Comparison of ENCODE assay signal across 1 cellular context in the genomic region with DNA sequence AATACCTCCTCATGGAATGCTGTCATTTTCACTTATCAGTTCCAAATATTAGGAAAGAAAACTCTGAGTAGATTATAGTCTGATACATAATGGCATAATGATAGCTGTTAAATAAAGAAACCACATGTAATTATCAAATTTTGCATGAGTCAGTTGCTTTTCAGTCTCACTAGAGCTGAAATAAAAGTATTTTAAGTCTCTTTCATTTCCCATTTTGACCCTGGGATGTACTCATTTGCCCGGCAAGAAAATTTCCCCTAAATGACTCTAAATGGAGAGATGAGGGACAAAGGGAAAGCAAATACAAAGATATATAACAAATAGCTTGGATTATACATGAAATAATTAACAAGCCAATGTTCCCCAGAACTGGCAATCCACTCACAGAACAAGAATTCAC.
TF ChIP-seq lines count a peak whose summit lies in the region.

No MANE protein-coding gene starts in this region.

TF ChIP-seq in GM12878, 131 proteins besides CTCF, POLR2A, EP300 and RAD21:
- TF ChIP-seq, protein P1, sequence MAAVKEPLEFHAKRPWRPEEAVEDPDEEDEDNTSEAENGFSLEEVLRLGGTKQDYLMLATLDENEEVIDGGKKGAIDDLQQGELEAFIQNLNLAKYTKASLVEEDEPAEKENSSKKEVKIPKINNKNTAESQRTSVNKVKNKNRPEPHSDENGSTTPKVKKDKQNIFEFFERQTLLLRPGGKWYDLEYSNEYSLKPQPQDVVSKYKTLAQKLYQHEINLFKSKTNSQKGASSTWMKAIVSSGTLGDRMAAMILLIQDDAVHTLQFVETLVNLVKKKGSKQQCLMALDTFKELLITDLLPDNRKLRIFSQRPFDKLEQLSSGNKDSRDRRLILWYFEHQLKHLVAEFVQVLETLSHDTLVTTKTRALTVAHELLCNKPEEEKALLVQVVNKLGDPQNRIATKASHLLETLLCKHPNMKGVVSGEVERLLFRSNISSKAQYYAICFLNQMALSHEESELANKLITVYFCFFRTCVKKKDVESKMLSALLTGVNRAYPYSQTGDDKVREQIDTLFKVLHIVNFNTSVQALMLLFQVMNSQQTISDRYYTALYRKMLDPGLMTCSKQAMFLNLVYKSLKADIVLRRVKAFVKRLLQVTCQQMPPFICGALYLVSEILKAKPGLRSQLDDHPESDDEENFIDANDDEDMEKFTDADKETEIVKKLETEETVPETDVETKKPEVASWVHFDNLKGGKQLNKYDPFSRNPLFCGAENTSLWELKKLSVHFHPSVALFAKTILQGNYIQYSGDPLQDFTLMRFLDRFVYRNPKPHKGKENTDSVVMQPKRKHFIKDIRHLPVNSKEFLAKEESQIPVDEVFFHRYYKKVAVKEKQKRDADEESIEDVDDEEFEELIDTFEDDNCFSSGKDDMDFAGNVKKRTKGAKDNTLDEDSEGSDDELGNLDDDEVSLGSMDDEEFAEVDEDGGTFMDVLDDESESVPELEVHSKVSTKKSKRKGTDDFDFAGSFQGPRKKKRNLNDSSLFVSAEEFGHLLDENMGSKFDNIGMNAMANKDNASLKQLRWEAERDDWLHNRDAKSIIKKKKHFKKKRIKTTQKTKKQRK (IDR thresholded peaks at IDR 0.05; ENCODE audit: low read depth, low read length): no peak
- TF ChIP-seq, protein P2, sequence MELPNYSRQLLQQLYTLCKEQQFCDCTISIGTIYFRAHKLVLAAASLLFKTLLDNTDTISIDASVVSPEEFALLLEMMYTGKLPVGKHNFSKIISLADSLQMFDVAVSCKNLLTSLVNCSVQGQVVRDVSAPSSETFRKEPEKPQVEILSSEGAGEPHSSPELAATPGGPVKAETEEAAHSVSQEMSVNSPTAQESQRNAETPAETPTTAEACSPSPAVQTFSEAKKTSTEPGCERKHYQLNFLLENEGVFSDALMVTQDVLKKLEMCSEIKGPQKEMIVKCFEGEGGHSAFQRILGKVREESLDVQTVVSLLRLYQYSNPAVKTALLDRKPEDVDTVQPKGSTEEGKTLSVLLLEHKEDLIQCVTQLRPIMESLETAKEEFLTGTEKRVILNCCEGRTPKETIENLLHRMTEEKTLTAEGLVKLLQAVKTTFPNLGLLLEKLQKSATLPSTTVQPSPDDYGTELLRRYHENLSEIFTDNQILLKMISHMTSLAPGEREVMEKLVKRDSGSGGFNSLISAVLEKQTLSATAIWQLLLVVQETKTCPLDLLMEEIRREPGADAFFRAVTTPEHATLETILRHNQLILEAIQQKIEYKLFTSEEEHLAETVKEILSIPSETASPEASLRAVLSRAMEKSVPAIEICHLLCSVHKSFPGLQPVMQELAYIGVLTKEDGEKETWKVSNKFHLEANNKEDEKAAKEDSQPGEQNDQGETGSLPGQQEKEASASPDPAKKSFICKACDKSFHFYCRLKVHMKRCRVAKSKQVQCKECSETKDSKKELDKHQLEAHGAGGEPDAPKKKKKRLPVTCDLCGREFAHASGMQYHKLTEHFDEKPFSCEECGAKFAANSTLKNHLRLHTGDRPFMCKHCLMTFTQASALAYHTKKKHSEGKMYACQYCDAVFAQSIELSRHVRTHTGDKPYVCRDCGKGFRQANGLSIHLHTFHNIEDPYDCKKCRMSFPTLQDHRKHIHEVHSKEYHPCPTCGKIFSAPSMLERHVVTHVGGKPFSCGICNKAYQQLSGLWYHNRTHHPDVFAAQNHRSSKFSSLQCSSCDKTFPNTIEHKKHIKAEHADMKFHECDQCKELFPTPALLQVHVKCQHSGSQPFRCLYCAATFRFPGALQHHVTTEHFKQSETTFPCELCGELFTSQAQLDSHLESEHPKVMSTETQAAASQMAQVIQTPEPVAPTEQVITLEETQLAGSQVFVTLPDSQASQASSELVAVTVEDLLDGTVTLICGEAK (IDR thresholded peaks at IDR 0.05; ENCODE audit: borderline replicate concordance): no peak
- TF ChIP-seq, protein P3, sequence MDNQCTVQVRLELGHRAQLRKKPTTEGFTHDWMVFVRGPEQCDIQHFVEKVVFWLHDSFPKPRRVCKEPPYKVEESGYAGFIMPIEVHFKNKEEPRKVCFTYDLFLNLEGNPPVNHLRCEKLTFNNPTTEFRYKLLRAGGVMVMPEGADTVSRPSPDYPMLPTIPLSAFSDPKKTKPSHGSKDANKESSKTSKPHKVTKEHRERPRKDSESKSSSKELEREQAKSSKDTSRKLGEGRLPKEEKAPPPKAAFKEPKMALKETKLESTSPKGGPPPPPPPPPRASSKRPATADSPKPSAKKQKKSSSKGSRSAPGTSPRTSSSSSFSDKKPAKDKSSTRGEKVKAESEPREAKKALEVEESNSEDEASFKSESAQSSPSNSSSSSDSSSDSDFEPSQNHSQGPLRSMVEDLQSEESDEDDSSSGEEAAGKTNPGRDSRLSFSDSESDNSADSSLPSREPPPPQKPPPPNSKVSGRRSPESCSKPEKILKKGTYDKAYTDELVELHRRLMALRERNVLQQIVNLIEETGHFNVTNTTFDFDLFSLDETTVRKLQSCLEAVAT (IDR thresholded peaks at IDR 0.05): no peak
- no peak for TF ChIP-seq BACH1 (IDR thresholded peaks at IDR 0.05; ENCODE audit: borderline replicate concordance)
- TF ChIP-seq ESRRA (IDR thresholded peaks at IDR 0.05; ENCODE audit: low read length): no peak
- TF ChIP-seq GABPA (IDR thresholded peaks at IDR 0.05; ENCODE audit: low read depth): no peak
- TF ChIP-seq, protein P4, sequence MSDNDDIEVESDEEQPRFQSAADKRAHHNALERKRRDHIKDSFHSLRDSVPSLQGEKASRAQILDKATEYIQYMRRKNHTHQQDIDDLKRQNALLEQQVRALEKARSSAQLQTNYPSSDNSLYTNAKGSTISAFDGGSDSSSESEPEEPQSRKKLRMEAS (IDR thresholded peaks at IDR 0.05; ENCODE audit: low read depth, low read length): no peak
